34 cellular contexts compared by ENCODE assay signal in genomic region chr17:58611331-58611730, GRCh38.
"Had no signal": no experiment of that assay in that cellular context is flagged by ENCODE, and none has a peak within 500 bp of the region (broad histone marks: within the 10 kb centered on the region; RNA-seq: fewer than 3 reads in every experiment).

No MANE protein-coding gene starts in this region.

- H3K27ac Mint-ChIP-seq: activated B cell treated with CpG ODN at 0.5 μM for 24 hours; activated CD4-positive, alpha-beta memory T cell treated with anti-CD3 and anti-CD28 coated beads for 36 hours; activated CD4-positive, alpha-beta T cell treated with anti-CD3 and anti-CD28 coated beads, Interleukin-2, amount 10 ng/mL, durations not matched to agents 24 days and 14 days; activated CD8-positive, alpha-beta T cell treated with anti-CD3 and anti-CD28 coated beads for 36 hours; activated naive CD4-positive, alpha-beta T cell treated with anti-CD3 and anti-CD28 coated beads, Interleukin-2, amount 10 ng/mL, durations not matched to agents 7 days and 5 days; activated naive CD4-positive, alpha-beta T cell treated with anti-CD3 and anti-CD28 coated beads, Interleukin-2, amount 50 U/mL, for 24 hours; activated naive CD8-positive, alpha-beta T cell; activated naive CD8-positive, alpha-beta T cell treated with anti-CD3 and anti-CD28 coated beads, Interleukin-2, amount 10 ng/mL, durations not matched to agents 7 days and 5 days; activated naive CD8-positive, alpha-beta T cell treated with anti-CD3 and anti-CD28 coated beads, Interleukin-2, amount 50 U/mL, for 24 hours; activated T-cell treated with anti-CD3 and anti-CD28 coated beads, Interleukin-2, amount 50 U/mL, for 24 hours; activated T-helper 2 cell treated with anti-CD3 and anti-CD28 coated beads, Interferon-gamma antibody, Interleukin-2, Interleukin-4, amounts not matched to agents 10 μg/mL and 5 μg/mL and 100 μg/mL, durations not matched to agents 14 hours and 24 hours and 36 hours; brain; T-helper 1 cell treated with Interleukin-12 subunit alpha and Interleukin-12 subunit beta and Interleukin-4 antibody, amounts not matched to agents 30 μg/mL and 1 μg/mL, for 36 hours; T-helper 2 cell treated with Interferon-gamma antibody and Interleukin-4, amounts not matched to agents 5 μg/mL and 100 μg/mL, for 36 hours had no signal

- H3K27ac ChIP-seq: ascending aorta, cardiac muscle cell, VCaP had no signal

- H3K4me3 ChIP-seq: ascending aorta, cardiac muscle cell had no signal

- H3K4me3 Mint-ChIP-seq: activated B cell treated with CpG ODN at 0.5 μM for 24 hours; activated CD4-positive, alpha-beta memory T cell treated with anti-CD3 and anti-CD28 coated beads for 36 hours; activated CD4-positive, alpha-beta T cell treated with anti-CD3 and anti-CD28 coated beads, Interleukin-2, amount 10 ng/mL, durations not matched to agents 24 days and 14 days; activated CD8-positive, alpha-beta T cell treated with anti-CD3 and anti-CD28 coated beads for 36 hours; activated naive CD4-positive, alpha-beta T cell treated with anti-CD3 and anti-CD28 coated beads, Interleukin-2, amount 10 ng/mL, durations not matched to agents 7 days and 5 days; activated naive CD4-positive, alpha-beta T cell treated with anti-CD3 and anti-CD28 coated beads, Interleukin-2, amount 50 U/mL, for 24 hours; activated naive CD8-positive, alpha-beta T cell; activated naive CD8-positive, alpha-beta T cell treated with anti-CD3 and anti-CD28 coated beads, Interleukin-2, amount 10 ng/mL, durations not matched to agents 7 days and 5 days; activated naive CD8-positive, alpha-beta T cell treated with anti-CD3 and anti-CD28 coated beads, Interleukin-2, amount 50 U/mL, for 24 hours; activated T-cell treated with anti-CD3 and anti-CD28 coated beads, Interleukin-2, amount 50 U/mL, for 24 hours; brain; central memory CD8-positive, alpha-beta T cell; T-helper 1 cell treated with Interleukin-12 subunit alpha and Interleukin-12 subunit beta and Interleukin-4 antibody, amounts not matched to agents 30 μg/mL and 1 μg/mL, for 36 hours; T-helper 2 cell treated with Interferon-gamma antibody and Interleukin-4, amounts not matched to agents 5 μg/mL and 100 μg/mL, for 36 hours had no signal

- H3K36me3 ChIP-seq: ascending aorta, cardiac muscle cell had no signal

- H3K4me1 Mint-ChIP-seq: activated naive CD4-positive, alpha-beta T cell treated with anti-CD3 and anti-CD28 coated beads, Interleukin-2, amount 50 U/mL, for 24 hours; brain had no signal

- DNase-seq: activated B cell treated with CpG ODN at 0.5 μM for 24 hours; activated CD4-positive, alpha-beta memory T cell treated with anti-CD3 and anti-CD28 coated beads for 36 hours; activated CD4-positive, alpha-beta T cell treated with anti-CD3 and anti-CD28 coated beads for 4 hours; activated CD4-positive, alpha-beta T cell treated with anti-CD3 and anti-CD28 coated beads, Interleukin-2, amount 10 ng/mL, durations not matched to agents 24 days and 14 days; activated CD4-positive, alpha-beta T cell treated with anti-CD3 and anti-CD28 coated beads, Interleukin-2, amount 50 U/mL, for 1 hour; activated CD4-positive, alpha-beta T cell treated with anti-CD3 and anti-CD28 coated beads, Interleukin-2, amount 50 U/mL, for 4 hours; activated CD4-positive, CD25-positive, alpha-beta regulatory T cell treated with anti-CD3 and anti-CD28 coated beads, Interleukin-2, amount 50 U/mL, for 72 hours; activated CD8-positive, alpha-beta memory T cell treated with anti-CD3 and anti-CD28 coated beads, Interleukin-2, amount 50 U/mL, for 48 hours; activated CD8-positive, alpha-beta T cell treated with anti-CD3 and anti-CD28 coated beads for 36 hours; activated effector memory CD4-positive, alpha-beta T cell treated with Interleukin-2 at 50 U/mL for 16 hours; activated gamma-delta T cell; activated naive CD4-positive, alpha-beta T cell treated with anti-CD3 and anti-CD28 coated beads, Interleukin-2, amount 10 ng/mL, durations not matched to agents 7 days and 5 days; activated naive CD4-positive, alpha-beta T cell treated with Interleukin-2 at 50 U/mL for 16 hours; activated naive CD8-positive, alpha-beta T cell treated with anti-CD3 and anti-CD28 coated beads, Interleukin-2, amount 10 ng/mL, durations not matched to agents 7 days and 5 days; activated naive CD8-positive, alpha-beta T cell treated with anti-CD3 and anti-CD28 coated beads, Interleukin-2, amount 50 U/mL, for 24 hours; activated T-cell treated with anti-CD3 and anti-CD28 coated beads, Interleukin-2, amount 50 U/mL, for 24 hours; activated T-cell treated with anti-CD3 and anti-CD28 coated beads, Interleukin-2, amount 50 U/mL, for 48 hours; amygdala; anterior cingulate cortex; caudate nucleus; cerebellar nuclear complex; T-helper 1 cell; T-helper 2 cell; T-helper 9 cell had no signal

- H3K4me1 ChIP-seq: ascending aorta had no signal

- H3K9me3 ChIP-seq: ascending aorta had no signal

- H3K9me3 Mint-ChIP-seq: activated B cell treated with CpG ODN at 0.5 μM for 24 hours; activated CD4-positive, alpha-beta memory T cell treated with anti-CD3 and anti-CD28 coated beads for 36 hours; activated CD4-positive, alpha-beta T cell treated with anti-CD3 and anti-CD28 coated beads, Interleukin-2, amount 10 ng/mL, durations not matched to agents 24 days and 14 days; activated CD8-positive, alpha-beta T cell treated with anti-CD3 and anti-CD28 coated beads for 36 hours; activated naive CD4-positive, alpha-beta T cell treated with anti-CD3 and anti-CD28 coated beads, Interleukin-2, amount 10 ng/mL, durations not matched to agents 7 days and 5 days; activated naive CD4-positive, alpha-beta T cell treated with anti-CD3 and anti-CD28 coated beads, Interleukin-2, amount 50 U/mL, for 24 hours; activated naive CD8-positive, alpha-beta T cell treated with anti-CD3 and anti-CD28 coated beads, Interleukin-2, amount 10 ng/mL, durations not matched to agents 7 days and 5 days; activated naive CD8-positive, alpha-beta T cell treated with anti-CD3 and anti-CD28 coated beads, Interleukin-2, amount 50 U/mL, for 24 hours; activated T-cell treated with anti-CD3 and anti-CD28 coated beads, Interleukin-2, amount 50 U/mL, for 24 hours; activated T-helper 2 cell treated with anti-CD3 and anti-CD28 coated beads, Interferon-gamma antibody, Interleukin-2, Interleukin-4, amounts not matched to agents 10 μg/mL and 5 μg/mL and 100 μg/mL, durations not matched to agents 14 hours and 24 hours and 36 hours; brain; central memory CD8-positive, alpha-beta T cell; T-helper 1 cell treated with Interleukin-12 subunit alpha and Interleukin-12 subunit beta and Interleukin-4 antibody, amounts not matched to agents 30 μg/mL and 1 μg/mL, for 36 hours; T-helper 2 cell treated with Interferon-gamma antibody and Interleukin-4, amounts not matched to agents 5 μg/mL and 100 μg/mL, for 36 hours had no signal

- H3K36me3 Mint-ChIP-seq: activated CD4-positive, alpha-beta memory T cell treated with anti-CD3 and anti-CD28 coated beads for 36 hours; activated naive CD4-positive, alpha-beta T cell treated with anti-CD3 and anti-CD28 coated beads, Interleukin-2, amount 10 ng/mL, durations not matched to agents 7 days and 5 days; activated naive CD4-positive, alpha-beta T cell treated with anti-CD3 and anti-CD28 coated beads, Interleukin-2, amount 50 U/mL, for 24 hours; activated naive CD8-positive, alpha-beta T cell; activated naive CD8-positive, alpha-beta T cell treated with anti-CD3 and anti-CD28 coated beads, Interleukin-2, amount 10 ng/mL, durations not matched to agents 7 days and 5 days; brain had no signal

- H3K27me3 ChIP-seq: ascending aorta, cardiac muscle cell had no signal

- ATAC-seq: activated CD8-positive, alpha-beta T cell treated with anti-CD3 and anti-CD28 coated beads for 36 hours; activated naive CD8-positive, alpha-beta T cell treated with anti-CD3 and anti-CD28 coated beads, Interleukin-2, amount 50 U/mL, for 24 hours had no signal
